ENCODE assay signal across 31 cellular contexts in genomic region chr6:133380723-133381122, GRCh38.
"Had no signal": no experiment of that assay in that cellular context is flagged by ENCODE, and none has a peak within 500 bp of the region (broad histone marks: within the 10 kb centered on the region; RNA-seq: fewer than 3 reads in every experiment).

No MANE protein-coding gene starts in this region.

- FAIRE-seq: bronchial epithelial cell, TTC549 had no signal

- H3K4me1 ChIP-seq: ascending aorta had no signal

- ATAC-seq: activated CD4-positive, alpha-beta T cell treated with anti-CD3 and anti-CD28 coated beads for 36 hours; activated CD4-positive, CD25-positive, alpha-beta regulatory T cell treated with anti-CD3 and anti-CD28 coated beads, Interleukin-2, amount 50 U/mL, for 24 hours; activated CD8-positive, alpha-beta memory T cell treated with anti-CD3 and anti-CD28 coated beads, Interleukin-2, amount 10 ng/mL, durations not matched to agents 7 days and 5 days; activated CD8-positive, alpha-beta T cell treated with anti-CD3 and anti-CD28 coated beads, Interleukin-2, amount 10 ng/mL, durations not matched to agents 7 days and 5 days; activated naive CD8-positive, alpha-beta T cell treated with anti-CD3 and anti-CD28 coated beads, Interleukin-2, amount 50 U/mL, for 24 hours had no signal

- DNase-seq: activated CD4-positive, alpha-beta memory T cell treated with anti-CD3 and anti-CD28 coated beads, Interleukin-2, amount 10 ng/mL, durations not matched to agents 7 days and 5 days; activated CD4-positive, alpha-beta T cell treated with anti-CD3 and anti-CD28 coated beads for 1 hour; activated CD4-positive, alpha-beta T cell treated with anti-CD3 and anti-CD28 coated beads for 36 hours; activated CD4-positive, alpha-beta T cell treated with anti-CD3 and anti-CD28 coated beads for 48 hours; activated CD4-positive, alpha-beta T cell treated with anti-CD3 and anti-CD28 coated beads, Interleukin-2, amount 10 ng/mL, durations not matched to agents 7 days and 5 days; activated CD4-positive, alpha-beta T cell treated with anti-CD3 and anti-CD28 coated beads, Interleukin-2, amount 50 U/mL, for 48 hours; activated CD4-positive, CD25-positive, alpha-beta regulatory T cell; activated CD8-positive, alpha-beta memory T cell treated with anti-CD3 and anti-CD28 coated beads for 24 hours; activated CD8-positive, alpha-beta memory T cell treated with anti-CD3 and anti-CD28 coated beads, Interleukin-2, amount 10 ng/mL, durations not matched to agents 7 days and 5 days; activated CD8-positive, alpha-beta memory T cell treated with anti-CD3 and anti-CD28 coated beads, Interleukin-2, amount 50 U/mL, for 48 hours; activated CD8-positive, alpha-beta T cell treated with anti-CD3 and anti-CD28 coated beads, Interleukin-2, amount 10 ng/mL, durations not matched to agents 7 days and 5 days; activated effector memory CD4-positive, alpha-beta T cell treated with Interleukin-2 at 50 U/mL for 16 hours; activated gamma-delta T cell; activated naive CD4-positive, alpha-beta T cell treated with anti-CD3 and anti-CD28 coated beads, Interleukin-2, amount 10 ng/mL, durations not matched to agents 7 days and 5 days; activated naive CD4-positive, alpha-beta T cell treated with Interleukin-2 at 50 U/mL for 16 hours; activated naive CD8-positive, alpha-beta T cell treated with anti-CD3 and anti-CD28 coated beads, Interleukin-2, amount 10 ng/mL, durations not matched to agents 7 days and 5 days; activated naive CD8-positive, alpha-beta T cell treated with anti-CD3 and anti-CD28 coated beads, Interleukin-2, amount 50 U/mL, for 24 hours; activated T-cell treated with anti-CD3 and anti-CD28 coated beads, Interleukin-2, amount 50 U/mL, for 24 hours; activated T-cell treated with anti-CD3 and anti-CD28 coated beads, Interleukin-2, amount 50 U/mL, for 48 hours; amygdala; anterior cingulate cortex; caudate nucleus; cerebellar nuclear complex; T-helper 2 cell; T-helper 9 cell had no signal

- H3K4me3 ChIP-seq: ascending aorta, cardiac muscle cell had no signal

- H3K27me3 ChIP-seq: ascending aorta, cardiac muscle cell had no signal

- H3K36me3 ChIP-seq: ascending aorta, cardiac muscle cell had no signal

- H3K9me3 ChIP-seq: ascending aorta had no signal

- H3K27ac ChIP-seq: ascending aorta, cardiac muscle cell, VCaP had no signal
